In the genomic region with DNA sequence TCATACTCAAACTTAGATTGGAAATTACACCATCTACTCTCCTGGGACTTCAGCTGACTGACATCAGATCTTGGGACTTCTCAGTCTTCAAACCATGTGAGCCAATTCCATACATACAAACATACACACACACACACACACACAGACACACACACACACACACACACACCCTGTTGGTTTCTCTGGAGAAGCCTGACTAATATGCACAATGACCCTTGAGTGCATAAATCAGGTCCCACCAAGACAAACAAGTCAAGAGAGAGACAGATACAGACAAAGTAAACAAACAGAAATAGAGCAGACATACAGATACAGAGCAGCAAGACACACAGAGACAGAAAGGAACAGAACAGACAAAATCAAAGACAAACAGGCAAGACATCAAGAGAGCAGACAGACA, we compare ENCODE assay signal across 15 cellular contexts. TPM values are rescaled to one million over a fixed set of nuclear protein-coding genes. Genes with fewer than 3 reads are reported as not detected.
DNase-seq lines count a peak whose midpoint lies in the region; ATAC-seq and TF ChIP-seq lines count a peak whose summit lies in the region.
"Had no signal": no experiment of that assay in that cellular context is flagged by ENCODE, and none has a peak within 500 bp of the region (broad histone marks: within the 10 kb centered on the region; RNA-seq: fewer than 3 reads in every experiment).

No MANE protein-coding gene starts in this region.

- no peaks in the 10 kb centered on the region for H3K79me2 ChIP-seq in hepatocyte

- TF ChIP-seq CTCF in hepatocyte (IDR thresholded peaks at IDR 0.05; ENCODE audit: poor library complexity), result no peak
- no peak for TF ChIP-seq CTCF in nephron progenitor cell (IDR thresholded peaks at IDR 0.05)

- no peaks in the 10 kb centered on the region for H3K36me3 ChIP-seq in hepatocyte (replicated peaks; ENCODE audit: insufficient read depth, low read depth)
- H3K36me3 ChIP-seq: HAP-1 had no signal

- ATAC-seq in GM21717 (IDR thresholded peaks at IDR 0.05; ENCODE audit: unreplicated experiment), result no peak
- no peak for ATAC-seq in GM18868 (IDR thresholded peaks at IDR 0.05; ENCODE audit: unreplicated experiment)
- ATAC-seq: A549; CD8-positive, alpha-beta T cell had no signal

- H3K4me2 ChIP-seq in hepatocyte, result no peak overlapping the region
- H3K4me2 ChIP-seq: A549 had no signal

- H3K27me3 Mint-ChIP-seq in nephron progenitor cell (ENCODE audit: low read depth, poor library complexity), result no peaks in the 10 kb centered on the region

- no peaks in the 10 kb centered on the region for H3K27me3 ChIP-seq in hepatocyte

- peak overlapping the region; percentile 48 for H3K27ac ChIP-seq in hepatocyte
- H3K27ac ChIP-seq: A549 had no signal

- no peaks in the 10 kb centered on the region for H4K20me1 ChIP-seq in hepatocyte (ENCODE audit: insufficient read depth, poor library complexity, severe bottlenecking)

- no peaks in the 10 kb centered on the region for H3K9me3 ChIP-seq in hepatocyte (ENCODE audit: low read depth)
- H3K9me3 ChIP-seq: A549, Caco-2, HAP-1 had no signal

- H3K4me1 ChIP-seq in hepatocyte (ENCODE audit: insufficient read depth), result peaks cover 3% of the 10 kb centered on the region
- H3K4me1 ChIP-seq: A549, Caco-2, HAP-1 had no signal

- H3K27ac Mint-ChIP-seq in nephron progenitor cell, result peak overlapping the region; percentile 3
- H3K27ac Mint-ChIP-seq: CD14-positive monocyte; CD8-positive, alpha-beta T cell had no signal

- H2AFZ ChIP-seq in hepatocyte, result no peak overlapping the region

- H3K36me3 Mint-ChIP-seq in nephron progenitor cell (ENCODE audit: low read depth), result peaks cover 8% of the 10 kb centered on the region
- H3K36me3 Mint-ChIP-seq: CD14-positive monocyte; CD8-positive, alpha-beta T cell; IgD-negative memory B cell had no signal

- H3K9me3 Mint-ChIP-seq in nephron progenitor cell, result peaks cover 21% of the 10 kb centered on the region
- H3K9me3 Mint-ChIP-seq: CD8-positive, alpha-beta T cell had no signal

- peak; percentile 81 for DNase-seq in DMS53 (lab: John Stamatoyannopoulos, UW)
- peak; percentile 79 for DNase-seq in DMS53 treated with DMSO at 0.1 percent for 48 hours (lab: John Stamatoyannopoulos, UW; ENCODE audit: unreplicated experiment)
- DNase-seq in hepatocyte (ENCODE audit: low spot score), result no peak
- no peak for DNase-seq in nephron progenitor cell
- no peak for DNase-seq in GOT3 (lab: John Stamatoyannopoulos, UW)
- DNase-seq: Caco-2; CD8-positive, alpha-beta T cell; DMS79 treated with DMSO at 0.1 percent for 48 hours; EL had no signal

- H3K4me3 ChIP-seq in hepatocyte, result no peak overlapping the region
- H3K4me3 ChIP-seq: A549, HAP-1 had no signal

- H3K4me3 Mint-ChIP-seq in nephron progenitor cell, result no peak overlapping the region
- H3K4me3 Mint-ChIP-seq: CD14-positive monocyte; CD8-positive, alpha-beta T cell; IgD-negative memory B cell had no signal

- no peaks in the 10 kb centered on the region for H3K9me2 ChIP-seq in hepatocyte (replicated peaks; ENCODE audit: insufficient read depth)

- peaks cover 23% of the 10 kb centered on the region for H3K4me1 Mint-ChIP-seq in nephron progenitor cell
- H3K4me1 Mint-ChIP-seq: CD14-positive monocyte, IgD-negative memory B cell had no signal

RNA-seq across cellular contexts. Expression of gene DDX18, which starts 43.8 kb away (rescaled TPM):
- 47.0 and 58.9 TPM in 2 replicates for total RNA-seq in hepatocyte
- 27.7 and 30.8 TPM in 2 replicates for polyA plus RNA-seq in hepatocyte

Comparison
In these comparisons a context has a peak if more than half of its experiments do, and no peak if none do; other contexts are left out.
1. DNase-seq: peak in DMS53 (single experiment) and DMS53 treated with DMSO at 0.1 percent for 48 hours (single experiment); none in hepatocyte (single experiment), nephron progenitor cell (single experiment) and GOT3 (single experiment).